Comparison of ENCODE assay signal across 1 cellular context in the genomic region with DNA sequence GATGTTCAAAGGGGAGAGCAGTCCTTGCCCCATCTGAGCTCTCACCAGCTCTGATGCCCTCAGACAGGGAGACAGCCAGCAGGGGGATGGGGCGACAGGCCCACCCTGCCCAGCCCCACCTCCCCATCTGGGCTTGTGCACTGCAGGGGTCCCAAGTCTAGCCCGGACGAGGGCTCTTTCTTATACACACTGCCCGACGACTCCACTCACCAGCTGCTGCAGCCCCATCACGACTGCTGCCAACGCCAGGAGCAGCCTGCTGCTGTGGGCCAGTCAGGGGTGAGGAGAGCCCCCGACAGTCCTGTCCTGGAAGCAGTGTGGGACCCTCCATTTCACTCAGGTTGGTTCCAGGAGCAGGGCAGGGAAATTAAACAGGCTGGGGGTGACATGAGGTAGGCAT.
TF ChIP-seq lines count a peak whose summit lies in the region.

No MANE protein-coding gene starts in this region.

TF ChIP-seq in IMR-90, 13 proteins besides CTCF, POLR2A, EP300 and RAD21 (continued from another document):
- no peak for TF ChIP-seq MAZ (IDR thresholded peaks at IDR 0.05; ENCODE audit: borderline replicate concordance, low read depth, low read length)
